17 cellular contexts compared by ENCODE assay signal in genomic region chrX:14916017-14916674, GRCh38.
DNase-seq lines count a peak whose midpoint lies in the region; ATAC-seq lines count a peak whose summit lies in the region.
"Had no signal": no experiment of that assay in that cellular context is flagged by ENCODE, and none has a peak within 500 bp of the region (broad histone marks: within the 10 kb centered on the region; RNA-seq: fewer than 3 reads in every experiment).

No MANE protein-coding gene starts in this region.

- peak; percentile 3 for DNase-seq in ACHN
- peak; percentile 48 for DNase-seq in HS-27A (ENCODE audit: low read depth)
- peak; percentile 1 for DNase-seq in amniotic stem cell (lab: John Stamatoyannopoulos, UW)
- peak; percentile 48 for DNase-seq in glomerular visceral epithelial cell (ENCODE audit: extremely low spot score)
- DNase-seq in COLO829 (ENCODE audit: low spot score) = no peak
- no peak for DNase-seq in medulla oblongata (ENCODE audit: extremely low spot score)
- DNase-seq: activated CD4-positive, alpha-beta T cell treated with anti-CD3 and anti-CD28 coated beads, Interleukin-2, amount 10 ng/mL, durations not matched to agents 7 days and 5 days; activated naive CD8-positive, alpha-beta T cell treated with anti-CD3 and anti-CD28 coated beads for 36 hours; activated T-cell treated with anti-CD3 and anti-CD28 coated beads for 4 hours; head of caudate nucleus; MM.1S; NCI-H1930; SHP77 treated with DMSO at 0.1 percent for 48 hours; stimulated activated naive CD4-positive, alpha-beta T cell treated with Interleukin-2 at 50 U/mL for 16 hours; upper lobe of left lung had no signal

- in situ Hi-C loops in ACHN (cut with HindIII; ENCODE audit: low pct_ligation_motif_present, low pct_unique_long_range_greater_than_20kb, low sequenced_read_pairs) = no loop called here

- ATAC-seq in GM21423 (IDR thresholded peaks at IDR 0.05; ENCODE audit: unreplicated experiment) (no peak), HG03159 (IDR thresholded peaks at IDR 0.05; ENCODE audit: unreplicated experiment) (no peak)

Comparison
In these comparisons a context has a peak if more than half of its experiments do, and no peak if none do; other contexts are left out.
1. DNase-seq: peak in ACHN (single experiment), HS-27A (single experiment), amniotic stem cell (single experiment) and glomerular visceral epithelial cell (single experiment); none in COLO829 (single experiment) and medulla oblongata (single experiment).